34 cellular contexts compared by ENCODE assay signal in the genomic region with DNA sequence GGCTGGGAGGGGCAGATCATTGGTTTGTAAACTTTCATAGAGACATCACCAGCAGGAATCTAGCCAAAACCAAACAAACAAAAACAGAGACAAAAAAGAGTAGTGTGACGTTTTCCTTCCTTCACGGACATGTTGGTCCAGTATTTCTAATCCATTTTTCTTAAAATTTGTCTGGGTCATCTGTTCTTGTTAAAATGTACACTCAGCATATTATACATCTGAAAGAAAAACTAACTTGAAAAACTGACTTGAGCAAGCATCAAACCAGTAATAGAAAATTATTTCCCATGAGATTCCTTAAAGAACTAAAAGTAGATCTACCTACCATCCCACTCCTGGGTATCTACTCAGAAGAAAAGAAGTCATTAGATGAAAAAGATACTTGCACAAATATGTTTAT.
"Had no signal": no experiment of that assay in that cellular context is flagged by ENCODE, and none has a peak within 500 bp of the region (broad histone marks: within the 10 kb centered on the region; RNA-seq: fewer than 3 reads in every experiment).

No MANE protein-coding gene starts in this region.

- H3K27me3 ChIP-seq: adrenal gland, body of pancreas, esophagus muscularis mucosa, foreskin keratinocyte, gastrocnemius medialis, heart left ventricle had no signal

- ATAC-seq: activated CD4-positive, alpha-beta T cell treated with anti-CD3 and anti-CD28 coated beads for 36 hours; activated CD4-positive, CD25-positive, alpha-beta regulatory T cell treated with anti-CD3 and anti-CD28 coated beads, Interleukin-2, amount 50 U/mL, for 24 hours; activated naive CD8-positive, alpha-beta T cell treated with anti-CD3 and anti-CD28 coated beads, Interleukin-2, amount 50 U/mL, for 24 hours; body of pancreas; effector memory CD8-positive, alpha-beta T cell; foreskin keratinocyte; gastrocnemius medialis; heart left ventricle; T-helper 17 cell had no signal

- FAIRE-seq: colon had no signal

- H3K4me1 ChIP-seq: adrenal gland, body of pancreas had no signal

- DNase-seq: activated B cell treated with CpG ODN at 0.5 μM for 24 hours; activated CD4-positive, alpha-beta memory T cell treated with anti-CD3 and anti-CD28 coated beads, Interleukin-2, amount 10 ng/mL, durations not matched to agents 7 days and 5 days; activated CD4-positive, alpha-beta T cell treated with anti-CD3 and anti-CD28 coated beads for 36 hours; activated CD4-positive, alpha-beta T cell treated with anti-CD3 and anti-CD28 coated beads, Interleukin-2, amount 10 ng/mL, durations not matched to agents 7 days and 5 days; activated CD4-positive, alpha-beta T cell treated with anti-CD3 and anti-CD28 coated beads, Interleukin-2, amount 50 U/mL, for 4 hours; activated CD8-positive, alpha-beta memory T cell treated with anti-CD3 and anti-CD28 coated beads, Interleukin-2, amount 50 U/mL, for 48 hours; activated effector memory CD4-positive, alpha-beta T cell treated with Interleukin-2 at 50 U/mL for 16 hours; activated gamma-delta T cell treated with Interleukin-2 at 50 U/mL for 16 hours; activated naive CD4-positive, alpha-beta T cell treated with Interleukin-2 at 50 U/mL for 16 hours; activated naive CD8-positive, alpha-beta T cell treated with anti-CD3 and anti-CD28 coated beads for 36 hours; activated naive CD8-positive, alpha-beta T cell treated with anti-CD3 and anti-CD28 coated beads, Interleukin-2, amount 50 U/mL, for 24 hours; activated T-cell treated with anti-CD3 and anti-CD28 coated beads for 4 hours; activated T-cell treated with anti-CD3 and anti-CD28 coated beads, Interleukin-2, amount 50 U/mL, for 48 hours; adrenal gland; amygdala; aorta; body of pancreas; caudate nucleus; cortex of kidney; dermis blood vessel endothelial cell; effector CD4-positive, alpha-beta T cell; effector memory CD8-positive, alpha-beta T cell; erythroblast; foreskin keratinocyte; gastrocnemius medialis; glutamatergic neuron; heart left ventricle; T-helper 1 cell; T-helper 17 cell; T1000; WERI-Rb-1 had no signal

- H3K36me3 ChIP-seq: adrenal gland, esophagus muscularis mucosa, gastrocnemius medialis, heart left ventricle, WERI-Rb-1 had no signal

- H3K9me3 ChIP-seq: adrenal gland, body of pancreas, gastrocnemius medialis had no signal

- H3K27ac ChIP-seq: adrenal gland, body of pancreas, esophagus muscularis mucosa, foreskin keratinocyte, gastrocnemius medialis, heart left ventricle, WERI-Rb-1 had no signal

- H3K4me3 ChIP-seq: adrenal gland, body of pancreas, esophagus muscularis mucosa, gastrocnemius medialis, heart left ventricle had no signal
